In the genomic region with DNA sequence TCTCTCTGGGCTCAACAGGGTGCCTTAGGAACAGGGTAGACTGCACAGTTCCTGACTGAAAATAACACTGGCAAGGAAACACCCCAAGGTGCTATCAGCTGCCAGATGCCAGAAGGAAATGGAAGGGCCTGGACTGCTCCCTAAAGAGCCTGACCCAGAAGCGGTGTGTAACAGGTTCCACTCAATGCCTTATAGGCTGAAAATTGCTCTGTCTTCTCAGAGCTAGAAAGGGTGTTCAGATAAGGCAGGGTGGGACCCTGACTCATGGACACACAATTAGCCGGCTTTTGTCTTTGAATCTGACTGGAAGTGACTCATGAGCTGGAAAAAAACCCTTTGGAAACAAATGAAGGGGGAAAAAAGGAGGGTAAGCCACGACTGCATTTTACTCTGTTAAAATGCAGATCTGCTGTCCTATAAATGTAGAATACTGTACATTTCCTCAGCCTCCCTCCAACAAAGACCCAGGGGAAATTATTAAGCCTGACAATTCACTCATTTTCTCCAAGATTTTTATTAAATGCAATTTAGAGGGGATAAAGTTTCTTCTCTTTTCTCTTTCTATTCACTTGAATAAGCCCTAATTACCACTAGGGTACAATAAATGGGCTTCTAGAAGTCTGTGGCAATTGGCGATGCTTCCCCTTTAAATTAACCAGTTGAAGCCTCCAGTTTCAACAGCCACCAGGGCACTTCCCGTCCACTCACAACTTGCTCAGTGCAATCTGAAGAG, we compare ENCODE assay signal across 8 cellular contexts.
A peak's percentile ranks its signal among the peaks of the same experiment; 100 is the strongest.
DNase-seq lines count a peak whose midpoint lies in the region; ATAC-seq, FAIRE-seq and TF ChIP-seq lines count a peak whose summit lies in the region.

No MANE protein-coding gene starts in this region.

- H3K4me3 ChIP-seq in pancreas: peak overlapping the region in 1 of 4 donors; percentile 2

- peaks cover 62% of the 10 kb centered on the region for H3K4me1 Mint-ChIP-seq in activated T-cell treated with anti-CD3 and anti-CD28 coated beads, Interleukin-2, amount 50 U/mL, for 24 hours (ENCODE audit: low read depth)

- peaks cover 15 to 35% (median 32%) of the 10 kb centered on the region in 3 donors for H3K4me1 ChIP-seq in pancreas

- peak overlapping the region; percentile 74 for H3K4me3 Mint-ChIP-seq in activated T-cell treated with anti-CD3 and anti-CD28 coated beads, Interleukin-2, amount 50 U/mL, for 24 hours

- no peak for FAIRE-seq in pancreas (lab: Jason Lieb, UNC)

- no peaks in the 10 kb centered on the region for H3K27me3 Mint-ChIP-seq in activated T-cell treated with anti-CD3 and anti-CD28 coated beads, Interleukin-2, amount 50 U/mL, for 24 hours

- H3K27me3 ChIP-seq in pancreas: no peaks in the 10 kb centered on the region

- WGBS in pancreas, 2 donors: 25 to 28% methylated on average over 5 of the region's 5 CpGs

- H3K9me3 ChIP-seq in pancreas: no peaks in the 10 kb centered on the region

- intact Hi-C loops in pancreas (cut with DNase I): loop anchor here (2.0 to 10.0 kb wide), 3 partner anchors 143 to 161 kb away; a partner anchor contains a TSS

- DNase-seq in stimulated activated CD4-positive, alpha-beta T cell treated with anti-CD3 and anti-CD28 coated beads, Interleukin-1b, Interleukin-23, amount 100 ng/mL, for 48 hours: peak; percentile 52
- DNase-seq in stimulated activated CD4-positive, alpha-beta T cell treated with anti-CD3 and anti-CD28 coated beads, Interleukin-12 subunit alpha, Interleukin-12 subunit beta, amount 100 ng/mL, for 4 hours: no peak
- DNase-seq in NCI-H2196 (lab: John Stamatoyannopoulos, UW; ENCODE audit: unreplicated experiment): peak; percentile 66
- DNase-seq in activated T-cell treated with anti-CD3 and anti-CD28 coated beads, Interleukin-2, amount 50 U/mL, for 24 hours: no peak
- peak; percentile 72 for DNase-seq in foreskin melanocyte
- peak in 2 of 6 donors; percentile 42 to 47 for DNase-seq in pancreas
- DNase-seq in midbrain (lab: John Stamatoyannopoulos, UW): no peak

- no peaks in the 10 kb centered on the region for H3K9me3 Mint-ChIP-seq in activated T-cell treated with anti-CD3 and anti-CD28 coated beads, Interleukin-2, amount 50 U/mL, for 24 hours

- peak overlapping the region; percentile 97 for H3K27ac Mint-ChIP-seq in activated T-cell treated with anti-CD3 and anti-CD28 coated beads, Interleukin-2, amount 50 U/mL, for 24 hours

- H3K27ac ChIP-seq in pancreas: peak overlapping the region; percentile 5 to 93 (median 60)

- ATAC-seq in pancreas (peak; percentile 4 to 51 (median 17)), HG02678 (IDR thresholded peaks at IDR 0.05; ENCODE audit: unreplicated experiment) (no peak)

- H3K36me3 Mint-ChIP-seq in activated T-cell treated with anti-CD3 and anti-CD28 coated beads, Interleukin-2, amount 50 U/mL, for 24 hours (ENCODE audit: low read depth): no peaks in the 10 kb centered on the region

- H3K36me3 ChIP-seq in pancreas: no peaks in the 10 kb centered on the region

- TF ChIP-seq CTCF in pancreas (IDR thresholded peaks at IDR 0.05): no peak

Comparison
In these comparisons a context has a peak if more than half of its experiments do, and no peak if none do; other contexts are left out.
1. DNase-seq: peak in stimulated activated CD4-positive, alpha-beta T cell treated with anti-CD3 and anti-CD28 coated beads, Interleukin-1b, Interleukin-23, amount 100 ng/mL, for 48 hours (single experiment), NCI-H2196 (single experiment) and foreskin melanocyte (single experiment); none in stimulated activated CD4-positive, alpha-beta T cell treated with anti-CD3 and anti-CD28 coated beads, Interleukin-12 subunit alpha, Interleukin-12 subunit beta, amount 100 ng/mL, for 4 hours (single experiment), activated T-cell treated with anti-CD3 and anti-CD28 coated beads, Interleukin-2, amount 50 U/mL, for 24 hours (single experiment) and midbrain (single experiment).